In genomic region chr6:111604259-111605099, GRCh38 we compare ENCODE assay signal across 8 cellular contexts. TPM values are rescaled to one million over a fixed set of nuclear protein-coding genes. Genes with fewer than 3 reads are reported as not detected.
DNase-seq lines count a peak whose midpoint lies in the region; ATAC-seq and TF ChIP-seq lines count a peak whose summit lies in the region.

No MANE protein-coding gene starts in this region.

- no peaks in the 10 kb centered on the region for H3K27me3 Mint-ChIP-seq in activated CD8-positive, alpha-beta memory T cell treated with anti-CD3 and anti-CD28 coated beads, Interleukin-2, amount 10 ng/mL, durations not matched to agents 7 days and 5 days
- H3K27me3 Mint-ChIP-seq in nephron progenitor cell (ENCODE audit: low read depth, poor library complexity) = peaks cover 5% of the 10 kb centered on the region

- peaks cover 32% of the 10 kb centered on the region for H3K4me1 Mint-ChIP-seq in activated CD8-positive, alpha-beta memory T cell treated with anti-CD3 and anti-CD28 coated beads, Interleukin-2, amount 10 ng/mL, durations not matched to agents 7 days and 5 days
- peaks cover 84% of the 10 kb centered on the region for H3K4me1 Mint-ChIP-seq in nephron progenitor cell

- peak overlapping the region; percentile 82 for H3K4me3 Mint-ChIP-seq in activated CD8-positive, alpha-beta memory T cell treated with anti-CD3 and anti-CD28 coated beads, Interleukin-2, amount 10 ng/mL, durations not matched to agents 7 days and 5 days
- peak overlapping the region; percentile 90 for H3K4me3 Mint-ChIP-seq in nephron progenitor cell

- DNase-seq in activated CD8-positive, alpha-beta memory T cell treated with anti-CD3 and anti-CD28 coated beads, Interleukin-2, amount 10 ng/mL, durations not matched to agents 7 days and 5 days = no peak
- no peak for DNase-seq in activated CD8-positive, alpha-beta memory T cell treated with anti-CD3 and anti-CD28 coated beads for 24 hours
- peak; percentile 89 for DNase-seq in fibroblast of villous mesenchyme (ENCODE audit: low read depth)
- DNase-seq in nephron progenitor cell = no peak
- DNase-seq in NCI-H128 (lab: John Stamatoyannopoulos, UW; ENCODE audit: unreplicated experiment) = no peak
- DNase-seq in NCI-H2196 treated with DMSO at 0.1 percent for 48 hours (lab: John Stamatoyannopoulos, UW; ENCODE audit: unreplicated experiment) = no peak

- H3K4me3 ChIP-seq in WI38 (ENCODE audit: low read depth, low read length) (peak overlapping the region; percentile 70), fibroblast of villous mesenchyme (ENCODE audit: low read depth, low read length) (peak overlapping the region; percentile 67)

- peak overlapping the region; percentile 3 for H3K27ac Mint-ChIP-seq in activated CD8-positive, alpha-beta memory T cell treated with anti-CD3 and anti-CD28 coated beads, Interleukin-2, amount 10 ng/mL, durations not matched to agents 7 days and 5 days
- H3K27ac Mint-ChIP-seq in nephron progenitor cell = peak overlapping the region; percentile 12

- CTCF ChIA-PET in activated CD8-positive, alpha-beta memory T cell treated with anti-CD3 and anti-CD28 coated beads, Interleukin-2, amount 10 ng/mL, durations not matched to agents 7 days and 5 days (lab: Charles Lee) = interaction anchor here (1.0 to 1.9 kb wide), 3 partner anchors 345 to 439 kb away, joined by 3 to 23 read pairs (median 6); a partner anchor contains a TSS

- TF ChIP-seq CTCF in WI38 (IDR thresholded peaks at IDR 0.05; ENCODE audit: low read depth, low read length) = no peak
- no peak for TF ChIP-seq CTCF in fibroblast of villous mesenchyme (IDR thresholded peaks at IDR 0.05; ENCODE audit: insufficient read depth, low read depth, low read length)
- TF ChIP-seq CTCF in nephron progenitor cell (IDR thresholded peaks at IDR 0.05) = no peak

- no peak for ATAC-seq in activated CD8-positive, alpha-beta memory T cell treated with anti-CD3 and anti-CD28 coated beads, Interleukin-2, amount 10 ng/mL, durations not matched to agents 7 days and 5 days
- ATAC-seq in HG02981 (IDR thresholded peaks at IDR 0.05; ENCODE audit: unreplicated experiment) = no peak

- no peaks in the 10 kb centered on the region for H3K36me3 Mint-ChIP-seq in activated CD8-positive, alpha-beta memory T cell treated with anti-CD3 and anti-CD28 coated beads, Interleukin-2, amount 10 ng/mL, durations not matched to agents 7 days and 5 days
- no peaks in the 10 kb centered on the region for H3K36me3 Mint-ChIP-seq in nephron progenitor cell (ENCODE audit: low read depth)

- H3K9me3 Mint-ChIP-seq in activated CD8-positive, alpha-beta memory T cell treated with anti-CD3 and anti-CD28 coated beads, Interleukin-2, amount 10 ng/mL, durations not matched to agents 7 days and 5 days (ENCODE audit: low read depth) = no peaks in the 10 kb centered on the region
- H3K9me3 Mint-ChIP-seq in nephron progenitor cell = no peaks in the 10 kb centered on the region

RNA-seq across cellular contexts. Expression of gene TRAF3IP2, which starts 1.2 kb away (rescaled TPM):
- total RNA-seq in activated CD8-positive, alpha-beta memory T cell treated with anti-CD3 and anti-CD28 coated beads, Interleukin-2, amount 10 ng/mL, durations not matched to agents 7 days and 5 days = 10 to 100 TPM; 14.8 to 15.5 TPM
- total RNA-seq in fibroblast of villous mesenchyme = 20.6 and 21.2 TPM in 2 replicates
